In genomic region chr2:217996345-217996744, GRCh38 we compare ENCODE assay signal across 12 cellular contexts. TPM values are rescaled to one million over a fixed set of nuclear protein-coding genes. Genes with fewer than 3 reads are reported as not detected.
DNase-seq lines count a peak whose midpoint lies in the region; ATAC-seq and TF ChIP-seq lines count a peak whose summit lies in the region.
"Had no signal": no experiment of that assay in that cellular context is flagged by ENCODE, and none has a peak within 500 bp of the region (broad histone marks: within the 10 kb centered on the region; RNA-seq: fewer than 3 reads in every experiment).

No MANE protein-coding gene starts in this region.

- DNase-seq in RWPE2 (ENCODE audit: low spot score) (no peak), fibroblast of the aortic adventitia (ENCODE audit: low read depth) (peak; percentile 93), prostate gland (ENCODE audit: low spot score) (no peak), NCI-H146 treated with DMSO at 0.1 percent for 48 hours (lab: John Stamatoyannopoulos, UW; ENCODE audit: unreplicated experiment) (no peak), epidermal melanocyte (ENCODE audit: insufficient read length, low spot score) (no peak)
- DNase-seq: activated B cell treated with CpG ODN at 0.5 μM for 24 hours; activated naive CD4-positive, alpha-beta T cell treated with Interleukin-2 at 50 U/mL for 16 hours; naive thymus-derived CD8-positive, alpha-beta T cell; NCI-H748 treated with DMSO at 0.1 percent for 48 hours had no signal

- peak overlapping the region in 9 of 11 experiments; percentile 22 to 57 (median 45); a peak in 14 of 22 replicates for H3K27ac ChIP-seq in BLaER1 treated with 17β-estradiol and CSF1 and Interleukin-3, amounts not matched to agents 10 nM and 100 nM
- H3K27ac ChIP-seq in RWPE2 (ENCODE audit: poor library complexity, severe bottlenecking) (peak overlapping the region; percentile 40), prostate gland (peak overlapping the region; percentile 29 to 49)

- no peaks in the 10 kb centered on the region for H3K9me3 ChIP-seq in BLaER1 treated with 17β-estradiol and CSF1 and Interleukin-3, amounts not matched to agents 10 nM and 100 nM (replicated peaks in 1 of 11)
- H3K9me3 ChIP-seq in RWPE2 (ENCODE audit: severe bottlenecking) (no peaks in the 10 kb centered on the region), prostate gland (no peaks in the 10 kb centered on the region)

- H3K36me3 ChIP-seq in BLaER1 treated with 17β-estradiol and CSF1 and Interleukin-3, amounts not matched to agents 10 nM and 100 nM, result peaks cover 0 to 26% (median 0%) of the 10 kb centered on the region in 11 experiments; a peak in 4 of 22 replicates
- H3K36me3 ChIP-seq in RWPE2 (ENCODE audit: low read depth) (no peaks in the 10 kb centered on the region), prostate gland (no peaks in the 10 kb centered on the region)

- peak overlapping the region in 7 of 11 experiments; percentile 1 to 54 (median 27); a peak in 4 of 22 replicates for H3K9ac ChIP-seq in BLaER1 treated with 17β-estradiol and CSF1 and Interleukin-3, amounts not matched to agents 10 nM and 100 nM

- H3K4me2 ChIP-seq in BLaER1 treated with 17β-estradiol and CSF1 and Interleukin-3, amounts not matched to agents 10 nM and 100 nM, result peak overlapping the region; percentile 53 to 79 (median 71)

- H3K27me3 ChIP-seq in BLaER1 treated with 17β-estradiol and CSF1 and Interleukin-3, amounts not matched to agents 10 nM and 100 nM, result no peaks in the 10 kb centered on the region; a peak in 1 of 22 replicates
- H3K27me3 ChIP-seq in RWPE2 (ENCODE audit: insufficient read depth, poor library complexity, severe bottlenecking) (no peaks in the 10 kb centered on the region), prostate gland (replicated peaks; ENCODE audit: insufficient read depth) (no peaks in the 10 kb centered on the region)

- intact Hi-C loops in prostate gland (cut with DNase I), result no loop called here

- H3K4me3 ChIP-seq in BLaER1 treated with 17β-estradiol and CSF1 and Interleukin-3, amounts not matched to agents 10 nM and 100 nM, result no peak overlapping the region
- H3K4me3 ChIP-seq in RWPE2 (ENCODE audit: severe bottlenecking) (no peak overlapping the region), fibroblast of the aortic adventitia (ENCODE audit: low read depth, low read length) (peak overlapping the region; percentile 44), prostate gland (no peak overlapping the region)

- no peak for TF ChIP-seq POLR2A in prostate gland (IDR thresholded peaks at IDR 0.05)

- 54% methylated on average over 5 of the region's 5 CpGs for WGBS in prostate gland

- H4K20me1 ChIP-seq in BLaER1 treated with 17β-estradiol and CSF1 and Interleukin-3, amounts not matched to agents 10 nM and 100 nM, result peaks cover 0 to 26% (median 0%) of the 10 kb centered on the region in 11 experiments; a peak in 7 of 22 replicates

- TF ChIP-seq CTCF in RWPE2 (IDR thresholded peaks at IDR 0.05; ENCODE audit: poor library complexity, severe bottlenecking) (no peak), fibroblast of the aortic adventitia (IDR thresholded peaks at IDR 0.05; ENCODE audit: insufficient read depth, low read length) (no peak), prostate gland (IDR thresholded peaks at IDR 0.05) (no peak)

- H3K4me1 ChIP-seq in BLaER1 treated with 17β-estradiol and CSF1 and Interleukin-3, amounts not matched to agents 10 nM and 100 nM, result peaks cover 28 to 42% (median 35%) of the 10 kb centered on the region in 10 experiments
- H3K4me1 ChIP-seq in RWPE2 (ENCODE audit: insufficient read depth, poor library complexity, severe bottlenecking) (peaks cover 29% of the 10 kb centered on the region), prostate gland (replicated peaks) (no peaks in the 10 kb centered on the region)

- ATAC-seq in RWPE2 (ENCODE audit: low read depth), result peak; percentile 57
- no peak for ATAC-seq in GM18858 (IDR thresholded peaks at IDR 0.05; ENCODE audit: unreplicated experiment)
- ATAC-seq in GM19397 (IDR thresholded peaks at IDR 0.05; ENCODE audit: unreplicated experiment), result no peak
- ATAC-seq: naive thymus-derived CD8-positive, alpha-beta T cell had no signal

RNA-seq across cellular contexts. Expression of gene TNS1, which starts 6.5 kb away (rescaled TPM):
- total RNA-seq in fibroblast of the aortic adventitia (ENCODE audit: low replicate concordance) (54.5 and 116 TPM in 2 replicates), prostate gland (100 to 1,000 TPM; 238 to 659 TPM)
